In the genomic region with DNA sequence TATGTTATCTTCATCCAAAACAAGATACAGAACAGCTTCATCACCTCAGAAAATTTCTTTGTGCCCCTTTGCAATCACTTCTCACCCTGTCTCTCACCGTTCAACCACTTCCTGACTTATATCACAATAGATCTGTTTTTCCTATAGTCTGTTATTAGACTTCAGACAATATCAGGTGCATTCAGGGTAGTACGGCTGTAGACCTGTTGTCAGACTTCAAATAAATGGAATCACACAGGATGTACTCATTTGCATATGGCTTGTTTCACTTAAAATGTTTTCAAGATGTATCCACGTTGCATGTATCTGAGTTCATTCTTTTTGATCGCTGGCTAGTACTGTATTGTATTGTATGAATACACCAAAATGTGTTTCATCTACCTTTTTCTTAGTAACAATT, we compare ENCODE assay signal across 7 cellular contexts.
DNase-seq lines count a peak whose midpoint lies in the region; ATAC-seq and TF ChIP-seq lines count a peak whose summit lies in the region.
"Not testable (repeated sequence)": the region's sequence is repeated elsewhere in the genome, so short reads cannot be mapped to it uniquely, and the experiment has no call there.

No MANE protein-coding gene starts in this region.

- not testable (repeated sequence) for H3K27me3 Mint-ChIP-seq in CD4-positive, CD25-positive, alpha-beta regulatory T cell; T-helper 2 cell treated with Interferon-gamma antibody and Interleukin-4, amounts not matched to agents 5 μg/mL and 100 μg/mL, for 36 hours (ENCODE audit: low read depth); activated naive CD4-positive, alpha-beta T cell treated with anti-CD3 and anti-CD28 coated beads, Interleukin-2, amount 50 U/mL, for 24 hours; effector memory CD8-positive, alpha-beta T cell; naive thymus-derived CD8-positive, alpha-beta T cell

- not testable (repeated sequence) for H3K9me3 Mint-ChIP-seq in CD4-positive, CD25-positive, alpha-beta regulatory T cell; T-helper 2 cell treated with Interferon-gamma antibody and Interleukin-4, amounts not matched to agents 5 μg/mL and 100 μg/mL, for 36 hours; activated naive CD4-positive, alpha-beta T cell treated with anti-CD3 and anti-CD28 coated beads, Interleukin-2, amount 50 U/mL, for 24 hours; effector memory CD8-positive, alpha-beta T cell; naive thymus-derived CD8-positive, alpha-beta T cell

- not testable (repeated sequence) for H3K27ac ChIP-seq in CD4-positive, CD25-positive, alpha-beta regulatory T cell (ENCODE audit: insufficient read depth, low read length, poor library complexity, severe bottlenecking); MM.1S (ENCODE audit: low read length)

- H3K4me3 Mint-ChIP-seq in CD4-positive, CD25-positive, alpha-beta regulatory T cell = peak overlapping the region in 3 of 4 donors; percentile 34 to 66 (median 53)
- peak overlapping the region; percentile 18 for H3K4me3 Mint-ChIP-seq in T-helper 2 cell treated with Interferon-gamma antibody and Interleukin-4, amounts not matched to agents 5 μg/mL and 100 μg/mL, for 36 hours
- H3K4me3 Mint-ChIP-seq in activated naive CD4-positive, alpha-beta T cell treated with anti-CD3 and anti-CD28 coated beads, Interleukin-2, amount 50 U/mL, for 24 hours; effector memory CD8-positive, alpha-beta T cell; naive thymus-derived CD8-positive, alpha-beta T cell: not testable (repeated sequence)

- H3K27me3 ChIP-seq in CD4-positive, CD25-positive, alpha-beta regulatory T cell (ENCODE audit: control insufficient read depth, insufficient read depth, low read length); MM.1S (replicated peaks; ENCODE audit: insufficient read depth, low read length): not testable (repeated sequence)

- H3K9ac ChIP-seq in MM.1S (ENCODE audit: low read length) = not testable (repeated sequence)

- H3K4me1 ChIP-seq in CD4-positive, CD25-positive, alpha-beta regulatory T cell (ENCODE audit: control insufficient read depth, insufficient read depth, low read length, poor library complexity, severe bottlenecking); MM.1S (ENCODE audit: low read length): not testable (repeated sequence)

- DNase-seq in CD4-positive, CD25-positive, alpha-beta regulatory T cell = peak in 2 of 3 donors; percentile 64 to 75
- DNase-seq in GM12865 (ENCODE audit: low read depth) (peak; percentile 2), MM.1S (peak; percentile 64)
- DNase-seq in T-helper 2 cell treated with Interferon-gamma antibody and Interleukin-4, amounts not matched to agents 5 μg/mL and 100 μg/mL, for 36 hours (ENCODE audit: low spot score); effector memory CD8-positive, alpha-beta T cell: not testable (repeated sequence)
- DNase-seq in naive thymus-derived CD8-positive, alpha-beta T cell = peak in 4 of 10 donors; percentile 6 to 32 (median 19)

- peak; percentile 70 to 75 for ATAC-seq in CD4-positive, CD25-positive, alpha-beta regulatory T cell (ENCODE audit: low read depth in 2 of 2)
- ATAC-seq in effector memory CD8-positive, alpha-beta T cell (replicated peaks) = peak; percentile 71
- peak; percentile 18 to 61 for ATAC-seq in naive thymus-derived CD8-positive, alpha-beta T cell

- H3K79me2 ChIP-seq in MM.1S (ENCODE audit: low read length) = not testable (repeated sequence)

- not testable (repeated sequence) for TF ChIP-seq CTCF in GM12865 (IDR thresholded peaks at IDR 0.05; ENCODE audit: insufficient read depth, low read depth, low read length, missing control alignments); MM.1S (IDR thresholded peaks at IDR 0.05; ENCODE audit: low read length)

- not testable (repeated sequence) for H3K9me2 ChIP-seq in MM.1S (replicated peaks; ENCODE audit: insufficient read depth, low read length)

- not testable (repeated sequence) for H3K36me3 Mint-ChIP-seq in CD4-positive, CD25-positive, alpha-beta regulatory T cell; T-helper 2 cell treated with Interferon-gamma antibody and Interleukin-4, amounts not matched to agents 5 μg/mL and 100 μg/mL, for 36 hours (ENCODE audit: low read depth); activated naive CD4-positive, alpha-beta T cell treated with anti-CD3 and anti-CD28 coated beads, Interleukin-2, amount 50 U/mL, for 24 hours; effector memory CD8-positive, alpha-beta T cell (ENCODE audit: insufficient read depth); naive thymus-derived CD8-positive, alpha-beta T cell

- POLR2A ChIA-PET in naive thymus-derived CD8-positive, alpha-beta T cell (lab: Charles Lee) = not testable (repeated sequence)

- H3F3A ChIP-seq in MM.1S (ENCODE audit: insufficient read depth, low read length) = not testable (repeated sequence)

- not testable (repeated sequence) for H4K20me1 ChIP-seq in MM.1S (ENCODE audit: insufficient read depth, low read length)

- not testable (repeated sequence) for H3K9me3 ChIP-seq in CD4-positive, CD25-positive, alpha-beta regulatory T cell (ENCODE audit: control insufficient read depth in 2 of 2, low read length in 2 of 2); MM.1S (replicated peaks; ENCODE audit: insufficient read depth, low read length)

- not testable (repeated sequence) for H3K4me2 ChIP-seq in MM.1S (ENCODE audit: low read depth, low read length)

- H3K36me3 ChIP-seq in CD4-positive, CD25-positive, alpha-beta regulatory T cell (ENCODE audit: control insufficient read depth, insufficient read depth, low read length); MM.1S (replicated peaks; ENCODE audit: insufficient read depth, low read length): not testable (repeated sequence)

- H3K27ac Mint-ChIP-seq in CD4-positive, CD25-positive, alpha-beta regulatory T cell = peak overlapping the region in 1 of 3 donors; percentile 15
- H3K27ac Mint-ChIP-seq in T-helper 2 cell treated with Interferon-gamma antibody and Interleukin-4, amounts not matched to agents 5 μg/mL and 100 μg/mL, for 36 hours; effector memory CD8-positive, alpha-beta T cell: not testable (repeated sequence)
- H3K27ac Mint-ChIP-seq in activated naive CD4-positive, alpha-beta T cell treated with anti-CD3 and anti-CD28 coated beads, Interleukin-2, amount 50 U/mL, for 24 hours = peak overlapping the region; percentile 4
- peak overlapping the region in 3 of 10 donors; percentile 24 to 60 (median 35) for H3K27ac Mint-ChIP-seq in naive thymus-derived CD8-positive, alpha-beta T cell

- H2AFZ ChIP-seq in MM.1S (ENCODE audit: low read length) = not testable (repeated sequence)

- H3K4me1 Mint-ChIP-seq in CD4-positive, CD25-positive, alpha-beta regulatory T cell = peaks cover 4 to 23% (median 7%) of the 10 kb centered on the region in 4 donors
- H3K4me1 Mint-ChIP-seq in T-helper 2 cell treated with Interferon-gamma antibody and Interleukin-4, amounts not matched to agents 5 μg/mL and 100 μg/mL, for 36 hours (ENCODE audit: low read depth) = peaks cover 10% of the 10 kb centered on the region
- H3K4me1 Mint-ChIP-seq in activated naive CD4-positive, alpha-beta T cell treated with anti-CD3 and anti-CD28 coated beads, Interleukin-2, amount 50 U/mL, for 24 hours; effector memory CD8-positive, alpha-beta T cell (ENCODE audit: low read depth in 2 of 2): not testable (repeated sequence)
- H3K4me1 Mint-ChIP-seq in naive thymus-derived CD8-positive, alpha-beta T cell = peaks cover 2 to 16% (median 7%) of the 10 kb centered on the region in 4 donors

- H3K4me3 ChIP-seq in CD4-positive, CD25-positive, alpha-beta regulatory T cell (ENCODE audit: low read depth, low read length); GM12865 (ENCODE audit: low read depth, low read length); MM.1S (ENCODE audit: low read length): not testable (repeated sequence)
